ENCODE assay signal across 15 cellular contexts in genomic region chr21:44819283-44820243, GRCh38. TPM values are rescaled to one million over a fixed set of nuclear protein-coding genes. Genes with fewer than 3 reads are reported as not detected.
DNase-seq lines count a peak whose midpoint lies in the region; ATAC-seq and TF ChIP-seq lines count a peak whose summit lies in the region.
"Had no signal": no experiment of that assay in that cellular context is flagged by ENCODE, and none has a peak within 500 bp of the region (broad histone marks: within the 10 kb centered on the region; RNA-seq: fewer than 3 reads in every experiment).

No MANE protein-coding gene starts in this region.

- peaks cover 0 to 13% (median 0%) of the 10 kb centered on the region in 11 experiments; a peak in 7 of 22 replicates for H3K36me3 ChIP-seq in BLaER1 treated with 17β-estradiol and CSF1 and Interleukin-3, amounts not matched to agents 10 nM and 100 nM
- H3K36me3 ChIP-seq in GM23338 (ENCODE audit: insufficient read depth): 0 out of 2 replicates have a peak, but pooled peaks cover 9% of the 10 kb centered on the region
- H3K36me3 ChIP-seq: stomach had no signal

- peaks cover 30 to 45% (median 38%) of the 10 kb centered on the region in 10 experiments for H3K4me1 ChIP-seq in BLaER1 treated with 17β-estradiol and CSF1 and Interleukin-3, amounts not matched to agents 10 nM and 100 nM
- H3K4me1 ChIP-seq in GM23338 (ENCODE audit: insufficient read depth): 0 out of 2 replicates have a peak, but pooled peaks cover 4% of the 10 kb centered on the region

- H3K9ac ChIP-seq in BLaER1 treated with 17β-estradiol and CSF1 and Interleukin-3, amounts not matched to agents 10 nM and 100 nM: peak overlapping the region in 8 of 11 experiments; percentile 95 to 99 (median 97); a peak in 9 of 22 replicates

- H3K9me3 Mint-ChIP-seq in GM23338 (peaks cover 52% of the 10 kb centered on the region), naive B cell (peaks cover 9 to 24% (median 20%) of the 10 kb centered on the region in 7 donors)
- H3K9me3 Mint-ChIP-seq in activated naive CD8-positive, alpha-beta T cell (ENCODE audit: low read depth): peaks cover 11% of the 10 kb centered on the region

- H3K4me1 Mint-ChIP-seq in GM23338 (peaks cover 10% of the 10 kb centered on the region), naive B cell (peaks cover 10 to 26% (median 22%) of the 10 kb centered on the region in 3 donors)
- peaks cover 13% of the 10 kb centered on the region for H3K4me1 Mint-ChIP-seq in activated naive CD8-positive, alpha-beta T cell (ENCODE audit: low read depth)

- peaks cover 21% of the 10 kb centered on the region for H3K79me2 ChIP-seq in GM23338 (replicated peaks; ENCODE audit: insufficient read depth)

- H3K27ac Mint-ChIP-seq in GM23338 (no peak overlapping the region), naive B cell (peak overlapping the region in 4 of 6 donors; percentile 45 to 87 (median 63))
- peak overlapping the region; percentile 28 for H3K27ac Mint-ChIP-seq in activated naive CD8-positive, alpha-beta T cell

- peak overlapping the region in 7 of 11 experiments; percentile 96 to 100 (median 98); a peak in 10 of 22 replicates for H3K27ac ChIP-seq in BLaER1 treated with 17β-estradiol and CSF1 and Interleukin-3, amounts not matched to agents 10 nM and 100 nM
- H3K27ac ChIP-seq in GM23338 (ENCODE audit: low read depth): no peak overlapping the region
- H3K27ac ChIP-seq: PC-9 had no signal

- TF ChIP-seq CTCF in GM23338 (conservative IDR thresholded peaks at IDR 0.05; ENCODE audit: low read depth in 2 of 2): no peak

- H3K36me3 Mint-ChIP-seq in GM23338 (ENCODE audit: low read depth) (peaks cover 35% of the 10 kb centered on the region), naive B cell (peaks cover 4 to 11% of the 10 kb centered on the region in 2 donors)
- peaks cover 4% of the 10 kb centered on the region for H3K36me3 Mint-ChIP-seq in activated naive CD8-positive, alpha-beta T cell

- H3K4me3 Mint-ChIP-seq in GM23338 (peak overlapping the region; percentile 48; the same call in 2 of the 3 replicates), naive B cell (peak overlapping the region; percentile 50 to 88 (median 75))
- peak overlapping the region; percentile 74 for H3K4me3 Mint-ChIP-seq in activated naive CD8-positive, alpha-beta T cell

- H3K9me3 ChIP-seq in BLaER1 treated with 17β-estradiol and CSF1 and Interleukin-3, amounts not matched to agents 10 nM and 100 nM (replicated peaks in 1 of 11): peaks cover 40 to 57% (median 48%) of the 10 kb centered on the region in 11 experiments

- ATAC-seq in GM23338 (no peak), naive B cell (ENCODE audit: low read depth in 2 of 2) (no peak), HG03025 (IDR thresholded peaks at IDR 0.05; ENCODE audit: low FRiP score, unreplicated experiment) (no peak), HG03432 (IDR thresholded peaks at IDR 0.05; ENCODE audit: unreplicated experiment) (no peak), SK-N-SH treated with all-trans-retinoic acid at 6 μM for 48 hours (no peak)

- H3K27me3 ChIP-seq in BLaER1 treated with 17β-estradiol and CSF1 and Interleukin-3, amounts not matched to agents 10 nM and 100 nM: no peaks in the 10 kb centered on the region
- 0 out of 2 replicates have a peak, but pooled peaks cover 8% of the 10 kb centered on the region for H3K27me3 ChIP-seq in GM23338 (ENCODE audit: insufficient read depth)
- H3K27me3 ChIP-seq: stomach had no signal

- no peak for DNase-seq in GM23338 (ENCODE audit: low spot score)
- no peak for DNase-seq in naive B cell
- DNase-seq in NCI-H1092 (lab: John Stamatoyannopoulos, UW): no peak
- DNase-seq: NCI-H1436 treated with DMSO at 0.1 percent for 48 hours; NCI-H510A treated with DMSO at 0.1 percent for 48 hours; PC-9; retina; stimulated activated CD4-positive, alpha-beta T cell treated with anti-CD3 and anti-CD28 coated beads, Interleukin-2, amount 100 ng/mL, for 48 hours; stomach; T-helper 9 cell had no signal

- H3K4me3 ChIP-seq in BLaER1 treated with 17β-estradiol and CSF1 and Interleukin-3, amounts not matched to agents 10 nM and 100 nM: peak overlapping the region in 4 of 10 experiments; percentile 79 to 84 (median 83); a peak in 6 of 20 replicates
- H3K4me3 ChIP-seq in GM23338: no peak overlapping the region

- peaks cover 24% of the 10 kb centered on the region for H3K27me3 Mint-ChIP-seq in GM23338 (ENCODE audit: insufficient read depth, low read depth, poor library complexity)
- no peaks in the 10 kb centered on the region for H3K27me3 Mint-ChIP-seq in activated naive CD8-positive, alpha-beta T cell
- peaks cover 0 to 4% (median 0%) of the 10 kb centered on the region in 3 donors for H3K27me3 Mint-ChIP-seq in naive B cell

- H3K9me2 ChIP-seq in GM23338 (ENCODE audit: insufficient read depth): no peaks in the 10 kb centered on the region

- peaks cover 28 to 30% (median 30%) of the 10 kb centered on the region in 11 experiments for H4K20me1 ChIP-seq in BLaER1 treated with 17β-estradiol and CSF1 and Interleukin-3, amounts not matched to agents 10 nM and 100 nM
- H4K20me1 ChIP-seq in GM23338 (replicated peaks; ENCODE audit: insufficient read depth): peaks cover 10% of the 10 kb centered on the region

- no peak overlapping the region for H2AFZ ChIP-seq in GM23338
- H2AFZ ChIP-seq: PC-9 had no signal

- no peaks in the 10 kb centered on the region for H3F3A ChIP-seq in GM23338 (replicated peaks; ENCODE audit: low read depth)

- H3K4me2 ChIP-seq in BLaER1 treated with 17β-estradiol and CSF1 and Interleukin-3, amounts not matched to agents 10 nM and 100 nM: peak overlapping the region; percentile 88 to 99 (median 95)
- H3K4me2 ChIP-seq in GM23338: no peak overlapping the region

TF ChIP-seq in GM23338, 12 proteins besides CTCF, POLR2A, EP300 and RAD21 (continues in another document):
- TF ChIP-seq STAT1 (IDR thresholded peaks at IDR 0.05; ENCODE audit: unreplicated experiment) (no peak), NANOG (IDR thresholded peaks at IDR 0.05; ENCODE audit: borderline replicate concordance) (no peak), ETS1 (IDR thresholded peaks at IDR 0.05) (no peak), EZH2 (IDR thresholded peaks at IDR 0.05; ENCODE audit: low read depth, unreplicated experiment) (no peak), CREB1 (CRISPR knock-in tag; IDR thresholded peaks at IDR 0.05; ENCODE audit: low read depth) (no peak), JUNB (IDR thresholded peaks at IDR 0.05; ENCODE audit: unreplicated experiment) (no peak), POLR2AphosphoS5 (IDR thresholded peaks at IDR 0.05; ENCODE audit: low read depth) (no peak)

TF ChIP-seq in SK-N-SH treated with all-trans-retinoic acid at 6 μM for 48 hours, 23 proteins besides CTCF, POLR2A, EP300 and RAD21 (continues in another document):
- no peak for TF ChIP-seq CSRNP3 (CRISPR knock-in tag; IDR thresholded peaks at IDR 0.05)
- TF ChIP-seq ZFP30 (CRISPR knock-in tag; IDR thresholded peaks at IDR 0.05): no peak
- TF ChIP-seq TOX (CRISPR knock-in tag; IDR thresholded peaks at IDR 0.05; ENCODE audit: borderline replicate concordance): no peak
- no peak for TF ChIP-seq TCF4 (CRISPR knock-in tag; IDR thresholded peaks at IDR 0.05; ENCODE audit: borderline replicate concordance)
- TF ChIP-seq TSHZ2 (CRISPR knock-in tag; IDR thresholded peaks at IDR 0.05): no peak
- TF ChIP-seq PPARA (CRISPR knock-in tag; IDR thresholded peaks at IDR 0.05; ENCODE audit: borderline replicate concordance): no peak
- TF ChIP-seq ZC3H10 (CRISPR knock-in tag; IDR thresholded peaks at IDR 0.05): no peak
- no peak for TF ChIP-seq ESRRG (CRISPR knock-in tag; IDR thresholded peaks at IDR 0.05)

RNA-seq across cellular contexts. Expression of gene SUMO3, which starts 1.7 kb away (rescaled TPM):
- total RNA-seq in GM23338 (2014; rRNA removed; shearing (Covaris generic)): 91.9 and 103 TPM in 2 replicates
- 90.6 and 90.8 TPM in 2 replicates for polyA plus RNA-seq in GM23338 (2016; fragmentation: Nextera tagmentation; extraction: Ambion mirVana)
- polyA plus RNA-seq in naive B cell (ENCODE audit: low read depth in 6 of 6): 100 to 1,000 TPM in 1 of 6 donors, 10 to 100 TPM in 5; 71.2 to 100 (median 79.5) TPM

RNA-seq across cellular contexts. Expression of gene UBE2G2, which starts 17.9 kb away (rescaled TPM):
- total RNA-seq in GM23338 (2014; rRNA removed; shearing (Covaris generic)): 100 and 112 TPM in 2 replicates
- polyA plus RNA-seq in GM23338 (2016; fragmentation: Nextera tagmentation; extraction: Ambion mirVana): 55.0 and 66.4 TPM in 2 replicates
- 10 to 100 TPM; 53.8 to 72.5 (median 59.5) TPM for polyA plus RNA-seq in naive B cell (ENCODE audit: low read depth in 6 of 6)

RNA-seq across cellular contexts. Expression of gene PTTG1IP, which starts 53.9 kb away (rescaled TPM):
- 168 and 172 TPM in 2 replicates for total RNA-seq in GM23338 (2014; rRNA removed; shearing (Covaris generic))
- polyA plus RNA-seq in GM23338 (2016; fragmentation: Nextera tagmentation; extraction: Ambion mirVana) (96.0 and 99.9 TPM in 2 replicates), naive B cell (ENCODE audit: low read depth in 6 of 6) (10 to 100 TPM; 28.1 to 43.5 (median 36.1) TPM)
